ENCODE assay signal across 17 cellular contexts in genomic region chr14:85948163-85948562, GRCh38.
"Had no signal": no experiment of that assay in that cellular context is flagged by ENCODE, and none has a peak within 500 bp of the region (broad histone marks: within the 10 kb centered on the region; RNA-seq: fewer than 3 reads in every experiment).

No MANE protein-coding gene starts in this region.

- H3K27ac ChIP-seq: body of pancreas, foreskin keratinocyte, lower lobe of right lung, psoas muscle, tibial nerve, uterus had no signal

- H3K27me3 ChIP-seq: body of pancreas, foreskin keratinocyte, tibial nerve, uterus had no signal

- ATAC-seq: activated T-cell treated with anti-CD3 and anti-CD28 coated beads, Interleukin-2, amount 50 U/mL, for 4 hours; body of pancreas; foreskin keratinocyte; lower lobe of right lung; psoas muscle; stimulated activated naive CD8-positive, alpha-beta T cell treated with anti-CD3 and anti-CD28 coated beads, Interleukin-15, Interleukin-2, amounts not matched to agents 100 U/mL and 50 U/mL, for 24 hours had no signal

- H3K4me3 ChIP-seq: body of pancreas, lower lobe of right lung, psoas muscle, tibial nerve, uterus had no signal

- DNase-seq: activated CD4-positive, alpha-beta T cell treated with anti-CD3 and anti-CD28 coated beads, Interleukin-2, amount 10 ng/mL, durations not matched to agents 7 days and 5 days; activated CD8-positive, alpha-beta memory T cell treated with anti-CD3 and anti-CD28 coated beads, Interleukin-2, amount 50 U/mL, for 4 hours; activated naive CD4-positive, alpha-beta T cell treated with anti-CD3 and anti-CD28 coated beads for 36 hours; activated T-cell treated with anti-CD3 and anti-CD28 coated beads, Interleukin-2, amount 50 U/mL, for 4 hours; body of pancreas; foreskin keratinocyte; glutamatergic neuron; hypothalamus; islet precursor cell; lower lobe of right lung; nephron progenitor cell; psoas muscle; right cardiac atrium; stimulated activated CD4-positive, alpha-beta T cell treated with anti-CD3 and anti-CD28 coated beads, Interleukin-2, amount 100 ng/mL, for 24 hours; stimulated activated naive CD8-positive, alpha-beta T cell treated with anti-CD3 and anti-CD28 coated beads, Interleukin-15, Interleukin-2, amounts not matched to agents 100 U/mL and 50 U/mL, for 24 hours; uterus had no signal

- H3K4me1 ChIP-seq: body of pancreas, foreskin keratinocyte, lower lobe of right lung, psoas muscle, tibial nerve, uterus had no signal

- H3K9me3 ChIP-seq: body of pancreas, lower lobe of right lung, psoas muscle, uterus had no signal

- H3K36me3 ChIP-seq: lower lobe of right lung, tibial nerve, uterus had no signal
